Comparison of ENCODE assay signal across 8 cellular contexts in genomic region chr10:79331709-79332108, GRCh38. TPM values are rescaled to one million over a fixed set of nuclear protein-coding genes. Genes with fewer than 3 reads are reported as not detected.
DNase-seq lines count a peak whose midpoint lies in the region; ATAC-seq and TF ChIP-seq lines count a peak whose summit lies in the region.

No MANE protein-coding gene starts in this region.

- intact Hi-C loops in CD8-positive, alpha-beta T cell (cut with DNase I, micrococcal nuclease), result no loop called here
- intact Hi-C loops in left ventricle myocardium superior (cut with micrococcal nuclease), result no loop called here

- H3K9me3 Mint-ChIP-seq in CD8-positive, alpha-beta T cell, result no peaks in the 10 kb centered on the region

- H3K36me3 ChIP-seq in CD8-positive, alpha-beta T cell (ENCODE audit: insufficient read depth, low read length), result no peaks in the 10 kb centered on the region
- no peaks in the 10 kb centered on the region for H3K36me3 ChIP-seq in MG63

- peaks cover 7% of the 10 kb centered on the region for H3K4me1 Mint-ChIP-seq in CD8-positive, alpha-beta T cell (ENCODE audit: low read depth)

- H3K27ac Mint-ChIP-seq in CD8-positive, alpha-beta T cell, result no peak overlapping the region

- ATAC-seq in CD8-positive, alpha-beta T cell, result peak; percentile 94
- ATAC-seq in GM21423 (IDR thresholded peaks at IDR 0.05; ENCODE audit: unreplicated experiment), result peak; percentile 77
- peak; percentile 69 for ATAC-seq in left ventricle myocardium superior

- DNase-seq in CD8-positive, alpha-beta T cell, result peak in 5 of 7 experiments; percentile 34 to 74 (median 36)
- DNase-seq in MG63 (peak; percentile 58), activated T-cell treated with anti-CD3 and anti-CD28 coated beads for 1 hour (ENCODE audit: low read depth) (peak; percentile 39), left ventricle myocardium superior (no peak), NCI-H187 treated with DMSO at 0.1 percent for 48 hours (lab: John Stamatoyannopoulos, UW) (no peak), NCI-H1436 (lab: John Stamatoyannopoulos, UW) (no peak)
- DNase-seq in stimulated activated CD8-positive, alpha-beta memory T cell treated with anti-CD3 and anti-CD28 coated beads, Interleukin-4, amount 100 ng/mL, for 24 hours (ENCODE audit: low read depth), result peak; percentile 69

- peaks cover 4% of the 10 kb centered on the region for H3K4me1 ChIP-seq in CD8-positive, alpha-beta T cell (ENCODE audit: insufficient read depth, low read length)

- H3K27ac ChIP-seq in CD8-positive, alpha-beta T cell (ENCODE audit: low read depth, low read length), result no peak overlapping the region

- no peaks in the 10 kb centered on the region for H3K27me3 Mint-ChIP-seq in CD8-positive, alpha-beta T cell (ENCODE audit: low read depth)

- CTCF ChIA-PET in CD8-positive, alpha-beta T cell (lab: Charles Lee), result no interaction called here

- H3K4me3 Mint-ChIP-seq in CD8-positive, alpha-beta T cell, result no peak overlapping the region

- H3K4me3 ChIP-seq in CD8-positive, alpha-beta T cell (ENCODE audit: low read depth, low read length), result no peak overlapping the region
- H3K4me3 ChIP-seq in MG63, result no peak overlapping the region

- no peak for TF ChIP-seq CTCF in CD8-positive, alpha-beta T cell (IDR thresholded peaks at IDR 0.05)

- no peaks in the 10 kb centered on the region for H3K27me3 ChIP-seq in CD8-positive, alpha-beta T cell (ENCODE audit: insufficient read depth, low read length)
- no peaks in the 10 kb centered on the region for H3K27me3 ChIP-seq in MG63

- H3K9me3 ChIP-seq in CD8-positive, alpha-beta T cell (ENCODE audit: low read length), result no peaks in the 10 kb centered on the region
- H3K9me3 ChIP-seq in MG63, result peaks cover 2% of the 10 kb centered on the region; the same call in 1 of the 2 replicates

- no peaks in the 10 kb centered on the region for H3K36me3 Mint-ChIP-seq in CD8-positive, alpha-beta T cell

- POLR2A ChIA-PET in CD8-positive, alpha-beta T cell (lab: Charles Lee), result interaction anchor here (0.6 to 1.2 kb wide), 2 partner anchors 8 to 14 kb away, joined by 3 read pairs; no protein-coding TSS in a partner anchor

RNA-seq across cellular contexts. Expression of gene PPIF, which starts 15.6 kb away (rescaled TPM):
- total RNA-seq in CD8-positive, alpha-beta T cell, result 10 to 100 TPM; 33.7 to 36.4 TPM
- total RNA-seq in MG63 (2014; rRNA removed; shearing (Covaris generic); ENCODE audit: low replicate concordance), result 42.3 and 53.5 TPM in 2 replicates
- 139 TPM for total RNA-seq in left ventricle myocardium superior

Comparison
In these comparisons a context has a peak if more than half of its experiments do, and no peak if none do; other contexts are left out.
1. DNase-seq: peak in CD8-positive, alpha-beta T cell (5 of 7), MG63 (single experiment), activated T-cell treated with anti-CD3 and anti-CD28 coated beads for 1 hour (single experiment) and stimulated activated CD8-positive, alpha-beta memory T cell treated with anti-CD3 and anti-CD28 coated beads, Interleukin-4, amount 100 ng/mL, for 24 hours (single experiment); none in left ventricle myocardium superior (single experiment), NCI-H187 treated with DMSO at 0.1 percent for 48 hours (single experiment) and NCI-H1436 (single experiment).
2. Peak in every context shown above with its lines, with median percentiles within 50 percentile points of each other: ATAC-seq.